16 cellular contexts compared by ENCODE assay signal in genomic region chr1:246218686-246219085, GRCh38.
DNase-seq lines count a peak whose midpoint lies in the region; ATAC-seq, FAIRE-seq and TF ChIP-seq lines count a peak whose summit lies in the region.
"Had no signal": no experiment of that assay in that cellular context is flagged by ENCODE, and none has a peak within 500 bp of the region (broad histone marks: within the 10 kb centered on the region; RNA-seq: fewer than 3 reads in every experiment).

No MANE protein-coding gene starts in this region.

- TF ChIP-seq CTCF in Loucy (conservative IDR thresholded peaks at IDR 0.05; ENCODE audit: low read length): no peak
- TF ChIP-seq CTCF in K562 (IDR thresholded peaks at IDR 0.05 in 2 of 3, conservative IDR thresholded peaks at IDR 0.05 in 1 of 3; ENCODE audit: insufficient read depth in 2 of 3, low read depth in 1 of 3, low read length in 3 of 3): no peak
- no peak for TF ChIP-seq CTCF in lower leg skin (IDR thresholded peaks at IDR 0.05)

- peak overlapping the region; percentile 38 for H3K4me2 ChIP-seq in Loucy (ENCODE audit: low read depth, low read length, poor library complexity, severe bottlenecking)
- H3K4me2 ChIP-seq in K562 (ENCODE audit: insufficient read depth, low read length): no peak overlapping the region
- H3K4me2 ChIP-seq: SK-N-SH had no signal

- H3K4me3 ChIP-seq in Loucy (ENCODE audit: low read length, poor library complexity, severe bottlenecking): peak overlapping the region; percentile 6
- H3K4me3 ChIP-seq in K562: no peak overlapping the region
- no peak overlapping the region for H3K4me3 ChIP-seq in lower leg skin (ENCODE audit: low read depth, poor library complexity, severe bottlenecking)
- no peak overlapping the region for H3K4me3 ChIP-seq in aorta (ENCODE audit: low read length in 2 of 2)
- H3K4me3 ChIP-seq: HAP-1, Peyer's patch had no signal

- peaks cover 14% of the 10 kb centered on the region; the same call in 1 of the 2 replicates for H3K9me3 ChIP-seq in Loucy (ENCODE audit: insufficient read depth, low read depth, low read length)
- peaks cover 20% of the 10 kb centered on the region for H3K9me3 ChIP-seq in K562 (replicated peaks; ENCODE audit: control insufficient read depth, insufficient read depth, low read depth, low read length)
- H3K9me3 ChIP-seq in aorta (ENCODE audit: control insufficient read depth, low read length): no peaks in the 10 kb centered on the region
- H3K9me3 ChIP-seq: HAP-1, Peyer's patch, SK-N-SH had no signal

- TF ChIP-seq EP300 in K562 (IDR thresholded peaks at IDR 0.05; ENCODE audit: low read length): no peak

- no peak for TF ChIP-seq POLR2A in K562 (conservative IDR thresholded peaks at IDR 0.05)
- TF ChIP-seq POLR2A in lower leg skin (IDR thresholded peaks at IDR 0.05): no peak

- CTCF ChIA-PET in K562 (lab: Yijun Ruan, JAX; ENCODE audit: low intra/inter-chr PET ratio): no interaction called here

- intact Hi-C loops in K562 (cut with micrococcal nuclease): loop anchor here (5.0 to 10.0 kb wide), 3 partner anchors 66 to 206 kb away; no protein-coding TSS in a partner anchor
- intact Hi-C loops in lower leg skin (cut with DNase I; ENCODE audit: low total_unique reads): no loop called here
- intact Hi-C loops in aorta (cut with DNase I): no loop called here

- no peak for FAIRE-seq in K562 (lab: Jason Lieb, UNC)

- no peak for TF ChIP-seq RAD21 in K562 (CRISPR knock-in tag; conservative IDR thresholded peaks at IDR 0.05 in 1 of 2, IDR thresholded peaks at IDR 0.05 in 1 of 2)

- H3K9me1 ChIP-seq in K562 (ENCODE audit: control insufficient read depth, insufficient read depth, low read length): no peaks in the 10 kb centered on the region

- DNase-seq in SHP77 treated with DMSO at 0.1 percent for 48 hours (lab: John Stamatoyannopoulos, UW) (peak; percentile 41), SHP77 (lab: John Stamatoyannopoulos, UW) (no peak), K562 (ENCODE audit: extremely low read depth in 1 of 4, low spot score in 3 of 4) (no peak), lower leg skin (ENCODE audit: low spot score in 2 of 2) (no peak), aorta (no peak)
- DNase-seq in stimulated activated CD4-positive, alpha-beta T cell treated with anti-CD3 and anti-CD28 coated beads, Interleukin-12 subunit alpha, Interleukin-12 subunit beta, amount 100 ng/mL, for 4 hours: no peak
- DNase-seq: ACHN, AML-193, Kasumi-1, NCI-H187, NCI-H2171, Peyer's patch, SK-N-SH had no signal

- H4K20me1 ChIP-seq in Loucy (ENCODE audit: insufficient read depth, low read length, poor library complexity, severe bottlenecking): no peaks in the 10 kb centered on the region
- H4K20me1 ChIP-seq in K562 (replicated peaks; ENCODE audit: control insufficient read depth, insufficient read depth, low read length): no peaks in the 10 kb centered on the region

- BruUV-seq in K562 (replicated peaks; lab: Mats Ljungman, UMichigan): no TSS peak

- H3K27me3 ChIP-seq in Loucy (ENCODE audit: insufficient read depth, low read length, poor library complexity, severe bottlenecking) (no peaks in the 10 kb centered on the region), K562 (ENCODE audit: control insufficient read depth in 2 of 2, insufficient read depth in 2 of 2, low read length in 2 of 2) (no peaks in the 10 kb centered on the region), aorta (ENCODE audit: control insufficient read depth in 1 of 2, insufficient read depth in 2 of 2, low read length in 1 of 2) (no peaks in the 10 kb centered on the region)
- H3K27me3 ChIP-seq: Peyer's patch had no signal

- H3K36me3 ChIP-seq in Loucy (ENCODE audit: insufficient read depth, low read length) (no peaks in the 10 kb centered on the region), K562 (ENCODE audit: control insufficient read depth, insufficient read depth, low read length) (no peaks in the 10 kb centered on the region), aorta (ENCODE audit: control insufficient read depth in 1 of 2, insufficient read depth in 2 of 2, low read length in 1 of 2) (no peaks in the 10 kb centered on the region)
- H3K36me3 ChIP-seq: HAP-1, Peyer's patch had no signal

- H3K79me2 ChIP-seq in Loucy (ENCODE audit: insufficient read depth, low read length): no peaks in the 10 kb centered on the region
- no peaks in the 10 kb centered on the region for H3K79me2 ChIP-seq in K562 (ENCODE audit: control insufficient read depth, insufficient read depth, low read length)

- H3K4me1 ChIP-seq in Loucy (ENCODE audit: insufficient read depth, low read length, poor library complexity, severe bottlenecking) (peaks cover 37% of the 10 kb centered on the region), K562 (replicated peaks in 1 of 2; ENCODE audit: control insufficient read depth in 2 of 2, insufficient read depth in 2 of 2, low read length in 2 of 2) (peaks cover 14 to 26% of the 10 kb centered on the region in 2 experiments), aorta (ENCODE audit: control insufficient read depth in 1 of 2, insufficient read depth in 2 of 2, low read length in 2 of 2) (no peaks in the 10 kb centered on the region)
- H3K4me1 ChIP-seq: Peyer's patch had no signal

- POLR2A ChIA-PET in K562 (lab: Yijun Ruan, JAX): interaction anchor here (0.6 kb wide), 1 partner anchor 202 kb away, joined by 3 read pairs; no protein-coding TSS in a partner anchor

- H3K9me2 ChIP-seq in Loucy (replicated peaks; ENCODE audit: low read depth, low read length): no peaks in the 10 kb centered on the region
- H3K9me2 ChIP-seq: SK-N-SH had no signal

- WGBS in K562 (ENCODE audit: insufficient coverage, low coverage, missing lambda C conversion rate): 57% methylated on average over 2 of the region's 2 CpGs
- WGBS in lower leg skin, 2 donors: 43 to 49% methylated on average over 2 of the region's 2 CpGs
- 43 to 55% methylated on average over 2 of the region's 2 CpGs for whole genome bisulfite sequencing in aorta, 2 donors

- no peaks in the 10 kb centered on the region for H3F3A ChIP-seq in Loucy (ENCODE audit: low read depth)

- in situ Hi-C loops in K562 (cut with MboI): no loop called here

- H2AFZ ChIP-seq in Loucy (ENCODE audit: low read length) (no peak overlapping the region), K562 (ENCODE audit: low read depth, low read length) (no peak overlapping the region)

- H3K27ac ChIP-seq in K562 (ENCODE audit: extremely low read depth, low read depth, low read length) (no peak overlapping the region), aorta (ENCODE audit: low read depth in 1 of 2, low read length in 2 of 2) (no peak overlapping the region)
- H3K27ac ChIP-seq: Peyer's patch had no signal

- no peak for ATAC-seq in K562
- ATAC-seq in aorta (ENCODE audit: low FRiP score): no peak
- ATAC-seq: Right ventricle myocardium inferior had no signal

- H3K9ac ChIP-seq in Loucy (ENCODE audit: low read depth, low read length, poor library complexity, severe bottlenecking) (peak overlapping the region; percentile 28), K562 (ENCODE audit: insufficient read depth in 1 of 2, low read depth in 2 of 2, low read length in 2 of 2) (no peak overlapping the region)
- H3K9ac ChIP-seq: SK-N-SH had no signal

TF ChIP-seq in K562, 482 proteins besides CTCF, POLR2A, EP300 and RAD21:
- 0 out of 2 replicates have a peak, but pooled peaks have one; percentile 10 for TF ChIP-seq MEF2A (IDR thresholded peaks at IDR 0.05; ENCODE audit: control insufficient read depth, low read depth, low read length)
- TF ChIP-seq CBX1 (IDR thresholded peaks at IDR 0.05; ENCODE audit: low read depth): no peak
- no peak for TF ChIP-seq KDM1A (IDR thresholded peaks at IDR 0.05)
- no peak for TF ChIP-seq ZNF316 (IDR thresholded peaks at IDR 0.05)
